ENCODE assay signal across 8 cellular contexts in genomic region chr14:73712071-73712506, GRCh38. TPM values are rescaled to one million over a fixed set of nuclear protein-coding genes. Genes with fewer than 3 reads are reported as not detected.
A peak's percentile ranks its signal among the peaks of the same experiment; 100 is the strongest.
DNase-seq lines count a peak whose midpoint lies in the region; TF ChIP-seq lines count a peak whose summit lies in the region.

No MANE protein-coding gene starts in this region.

- H3K27ac ChIP-seq in SJCRH30 = no peak overlapping the region
- H3K27ac ChIP-seq in esophagus muscularis mucosa (replicated peaks in 1 of 4) = peak overlapping the region; percentile 88 to 98 (median 96)

- TF ChIP-seq CTCF in GM06990 (IDR thresholded peaks at IDR 0.05; ENCODE audit: insufficient read depth, low read length, poor library complexity, severe bottlenecking) (no peak), esophagus muscularis mucosa (IDR thresholded peaks at IDR 0.05) (no peak)

- no peaks in the 10 kb centered on the region for H3K9me3 ChIP-seq in SJCRH30 (replicated peaks)
- no peaks in the 10 kb centered on the region for H3K9me3 ChIP-seq in esophagus muscularis mucosa

- H3K4me3 ChIP-seq in GM06990 (replicated peaks; ENCODE audit: low read depth, low read length) = peak overlapping the region; percentile 77
- peak overlapping the region; percentile 72 for H3K4me3 ChIP-seq in SJCRH30
- peak overlapping the region; percentile 70 to 97 (median 77) for H3K4me3 ChIP-seq in esophagus muscularis mucosa

- intact Hi-C loops in esophagus muscularis mucosa (cut with DNase I) = loop anchor here (10.0 kb wide), 1 partner anchor 207 kb away; no protein-coding TSS in a partner anchor

- peaks cover 14% of the 10 kb centered on the region for H3K4me1 ChIP-seq in SJCRH30
- peaks cover 22 to 53% (median 48%) of the 10 kb centered on the region in 4 donors for H3K4me1 ChIP-seq in esophagus muscularis mucosa

- DNase-seq in GM06990 (ENCODE audit: extremely low read depth, insufficient read length) (no peak), SJCRH30 (no peak), esophagus muscularis mucosa (ENCODE audit: extremely low spot score) (no peak), retina (peak; percentile 20), NCI-H2227 treated with DMSO at 0.1 percent for 48 hours (lab: John Stamatoyannopoulos, UW) (no peak), cerebellar nuclear complex (lab: John Stamatoyannopoulos, UW) (no peak), T-helper 9 cell (no peak)
- no peak for DNase-seq in stimulated activated CD4-positive, alpha-beta T cell treated with anti-CD3 and anti-CD28 coated beads, Interleukin-4, amount 100 ng/mL, for 1 hour

- peaks cover 2% of the 10 kb centered on the region for H3K36me3 ChIP-seq in GM06990 (ENCODE audit: control insufficient read depth, insufficient read depth, low read length)
- H3K36me3 ChIP-seq in SJCRH30 = peaks cover 11% of the 10 kb centered on the region
- peaks cover 0 to 16% (median 5%) of the 10 kb centered on the region in 4 donors for H3K36me3 ChIP-seq in esophagus muscularis mucosa

- TF ChIP-seq EP300 in esophagus muscularis mucosa (IDR thresholded peaks at IDR 0.05) = no peak

- 11% methylated on average over 11 of the region's 11 CpGs for WGBS in esophagus muscularis mucosa

- no peak for TF ChIP-seq POLR2A in esophagus muscularis mucosa (IDR thresholded peaks at IDR 0.05; ENCODE audit: low read depth)

- no peaks in the 10 kb centered on the region for H3K27me3 ChIP-seq in GM06990 (replicated peaks; ENCODE audit: control insufficient read depth, insufficient read depth, low read length)
- H3K27me3 ChIP-seq in SJCRH30 = no peaks in the 10 kb centered on the region
- H3K27me3 ChIP-seq in esophagus muscularis mucosa = no peaks in the 10 kb centered on the region

RNA-seq across cellular contexts. Expression of gene PNMA1, which starts 2.1 kb away (rescaled TPM):
- 11.0 and 11.3 TPM in 2 replicates for total RNA-seq in SJCRH30 (2014; rRNA removed; shearing (Covaris generic))
- 10 to 100 TPM; 34.8 to 74.2 (median 55.0) TPM for total RNA-seq in esophagus muscularis mucosa
